ENCODE assay signal across 14 cellular contexts in the genomic region with DNA sequence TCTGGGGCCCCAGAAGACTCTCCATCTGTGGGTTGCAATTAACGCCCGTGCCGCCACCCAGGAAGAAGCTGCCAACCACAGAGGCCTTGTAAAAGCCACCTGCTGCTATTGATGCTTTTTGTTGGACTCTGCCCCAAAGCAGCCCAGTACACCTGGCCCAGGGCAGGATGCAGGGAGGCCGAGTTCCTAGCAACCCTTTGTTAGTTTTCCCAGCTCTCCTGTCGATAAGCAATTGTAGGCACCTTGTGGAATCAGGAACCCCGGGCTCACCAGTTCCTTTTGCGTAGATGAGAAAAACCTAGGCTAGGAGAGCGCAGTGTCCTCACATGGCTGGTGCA.
DNase-seq lines count a peak whose midpoint lies in the region; ATAC-seq and TF ChIP-seq lines count a peak whose summit lies in the region.
"Had no signal": no experiment of that assay in that cellular context is flagged by ENCODE, and none has a peak within 500 bp of the region (broad histone marks: within the 10 kb centered on the region; RNA-seq: fewer than 3 reads in every experiment).

No MANE protein-coding gene starts in this region.

- H3K27ac Mint-ChIP-seq in central memory CD8-positive, alpha-beta T cell (ENCODE audit: low read depth): peak overlapping the region; percentile 71

- H3K9ac ChIP-seq in rectal smooth muscle tissue (ENCODE audit: low read length): no peak overlapping the region

- peaks cover 40% of the 10 kb centered on the region for H3K36me3 Mint-ChIP-seq in central memory CD8-positive, alpha-beta T cell (ENCODE audit: insufficient read depth)

- H3K27ac ChIP-seq in rectal smooth muscle tissue (ENCODE audit: low read depth, low read length): peak overlapping the region; percentile 81
- H3K27ac ChIP-seq: coronary artery, WERI-Rb-1 had no signal

- no peaks in the 10 kb centered on the region for H3K27me3 Mint-ChIP-seq in central memory CD8-positive, alpha-beta T cell

- peak overlapping the region; percentile 7 for H3K4me3 ChIP-seq in rectal smooth muscle tissue (ENCODE audit: low read length)
- H3K4me3 ChIP-seq: coronary artery had no signal

- peaks cover 6% of the 10 kb centered on the region for H3K9me3 Mint-ChIP-seq in central memory CD8-positive, alpha-beta T cell

- no peak for ATAC-seq in central memory CD8-positive, alpha-beta T cell (replicated peaks; ENCODE audit: extremely low read depth, poor library complexity, severe bottlenecking)
- no peak for ATAC-seq in HG03469 (IDR thresholded peaks at IDR 0.05; ENCODE audit: unreplicated experiment)
- ATAC-seq: SK-N-SH treated with all-trans-retinoic acid at 6 μM for 48 hours had no signal

- peak; percentile 85 for DNase-seq in NCI-H2107 treated with DMSO at 0.1 percent for 48 hours (lab: John Stamatoyannopoulos, UW; ENCODE audit: unreplicated experiment)
- DNase-seq in NCI-H2107 (lab: John Stamatoyannopoulos, UW): no peak
- peak; percentile 87 to 92 for DNase-seq in NCI-H2081 (lab: John Stamatoyannopoulos, UW)
- no peak for DNase-seq in central memory CD8-positive, alpha-beta T cell (ENCODE audit: low spot score in 2 of 2)
- DNase-seq in erythroblast (lab: John Stamatoyannopoulos, UW): no peak
- DNase-seq in medulla oblongata (ENCODE audit: extremely low spot score): no peak
- DNase-seq: ACHN, mammary epithelial cell, MV-4-11 had no signal

- peaks cover 11% of the 10 kb centered on the region for H3K4me1 ChIP-seq in rectal smooth muscle tissue (ENCODE audit: control insufficient read depth, insufficient read depth, low read length)

- H3K4me1 Mint-ChIP-seq in central memory CD8-positive, alpha-beta T cell: peaks cover 13% of the 10 kb centered on the region

- TF ChIP-seq POLR2A in erythroblast (IDR thresholded peaks at IDR 0.05; ENCODE audit: low read length): no peak

- H3K27me3 ChIP-seq in rectal smooth muscle tissue (ENCODE audit: control insufficient read depth, insufficient read depth, low read length): no peaks in the 10 kb centered on the region

- H3K4me3 Mint-ChIP-seq in central memory CD8-positive, alpha-beta T cell: no peak overlapping the region

- H3K36me3 ChIP-seq in rectal smooth muscle tissue (ENCODE audit: control insufficient read depth, insufficient read depth, low read length): peaks cover 12% of the 10 kb centered on the region

Comparison
In these comparisons a context has a peak if more than half of its experiments do, and no peak if none do; other contexts are left out.
1. DNase-seq: peak in NCI-H2107 treated with DMSO at 0.1 percent for 48 hours (single experiment) and NCI-H2081 (2 of 2); none in NCI-H2107 (single experiment), central memory CD8-positive, alpha-beta T cell (0 of 2), erythroblast (0 of 2) and medulla oblongata (single experiment).